Comparison of ENCODE assay signal across 26 cellular contexts in the genomic region with DNA sequence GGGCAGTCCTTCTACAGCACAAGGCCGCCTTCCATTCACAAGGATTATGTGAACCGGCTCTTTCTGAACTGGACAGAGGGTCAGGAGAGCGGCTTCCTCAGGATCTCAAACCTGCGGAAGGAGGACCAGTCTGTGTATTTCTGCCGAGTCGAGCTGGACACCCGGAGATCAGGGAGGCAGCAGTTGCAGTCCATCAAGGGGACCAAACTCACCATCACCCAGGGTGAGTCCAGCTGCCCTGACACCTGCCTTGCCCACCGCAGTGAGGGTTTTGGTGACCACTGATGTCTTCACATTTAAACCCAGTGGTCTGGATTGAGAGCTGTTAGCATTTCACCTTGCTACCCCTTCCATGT. TPM values are rescaled to one million over a fixed set of nuclear protein-coding genes. Genes with fewer than 3 reads are reported as not detected.
"Had no signal": no experiment of that assay in that cellular context is flagged by ENCODE, and none has a peak within 500 bp of the region (broad histone marks: within the 10 kb centered on the region; RNA-seq: fewer than 3 reads in every experiment).

No MANE protein-coding gene starts in this region.

- H3K9me3 ChIP-seq: right atrium auricular region, suprapubic skin had no signal

- H3K4me3 Mint-ChIP-seq: activated CD4-positive, alpha-beta memory T cell treated with anti-CD3 and anti-CD28 coated beads, Interleukin-2, amount 10 ng/mL, durations not matched to agents 7 days and 5 days; brain; stimulated activated naive CD8-positive, alpha-beta T cell treated with anti-CD3 and anti-CD28 coated beads, Interleukin-15, Interleukin-2, amounts not matched to agents 100 ng/mL and 50 ng/mL, for 24 hours; type B pancreatic cell had no signal

- H3K4me1 ChIP-seq: right atrium auricular region, suprapubic skin had no signal

- H3K27ac Mint-ChIP-seq: activated CD4-positive, alpha-beta memory T cell treated with anti-CD3 and anti-CD28 coated beads, Interleukin-2, amount 10 ng/mL, durations not matched to agents 7 days and 5 days; brain; progenitor cell of endocrine pancreas; stimulated activated naive CD8-positive, alpha-beta T cell treated with anti-CD3 and anti-CD28 coated beads, Interleukin-15, Interleukin-2, amounts not matched to agents 100 ng/mL and 50 ng/mL, for 24 hours; type B pancreatic cell had no signal

- ATAC-seq: activated naive CD4-positive, alpha-beta T cell treated with anti-CD3 and anti-CD28 coated beads, Interleukin-2, amount 50 U/mL, for 72 hours had no signal

- H3K27me3 ChIP-seq: right atrium auricular region, suprapubic skin had no signal

- H3K4me1 Mint-ChIP-seq: activated CD4-positive, alpha-beta memory T cell treated with anti-CD3 and anti-CD28 coated beads, Interleukin-2, amount 10 ng/mL, durations not matched to agents 7 days and 5 days; brain had no signal

- H3K27me3 Mint-ChIP-seq: activated CD4-positive, alpha-beta memory T cell treated with anti-CD3 and anti-CD28 coated beads, Interleukin-2, amount 10 ng/mL, durations not matched to agents 7 days and 5 days; brain; progenitor cell of endocrine pancreas; stimulated activated naive CD8-positive, alpha-beta T cell treated with anti-CD3 and anti-CD28 coated beads, Interleukin-15, Interleukin-2, amounts not matched to agents 100 ng/mL and 50 ng/mL, for 24 hours; type B pancreatic cell had no signal

- DNase-seq: activated CD4-positive, alpha-beta memory T cell treated with anti-CD3 and anti-CD28 coated beads, Interleukin-2, amount 10 ng/mL, durations not matched to agents 7 days and 5 days; activated effector memory CD4-positive, alpha-beta T cell treated with anti-CD3 and anti-CD28 coated beads, Interleukin-2, amount 50 U/mL, for 16 hours; activated T-cell treated with anti-CD3 and anti-CD28 coated beads, Interleukin-2, amount 50 U/mL, for 48 hours; amygdala; cerebellar nuclear complex; effector memory CD4-positive, alpha-beta T cell; foreskin melanocyte; left colon; midbrain; stimulated activated CD4-positive, alpha-beta T cell treated with anti-CD3 and anti-CD28 coated beads, Interleukin-15, amount 100 ng/mL, for 24 hours; stimulated activated CD4-positive, alpha-beta T cell treated with anti-CD3 and anti-CD28 coated beads, Interleukin-4, amount 100 ng/mL, for 1 hour; T-helper 1 cell had no signal

- H3K9me3 Mint-ChIP-seq: activated CD4-positive, alpha-beta memory T cell treated with anti-CD3 and anti-CD28 coated beads, Interleukin-2, amount 10 ng/mL, durations not matched to agents 7 days and 5 days; activated naive CD4-positive, alpha-beta T cell treated with anti-CD3 and anti-CD28 coated beads, Interleukin-2, amount 50 U/mL, for 72 hours; brain; stimulated activated naive CD8-positive, alpha-beta T cell treated with anti-CD3 and anti-CD28 coated beads, Interleukin-15, Interleukin-2, amounts not matched to agents 100 ng/mL and 50 ng/mL, for 24 hours; type B pancreatic cell had no signal

- H3K27ac ChIP-seq: epithelial cell of prostate, right atrium auricular region, SK-N-MC, skin epidermis, suprapubic skin, VCaP had no signal

- H3K4me3 ChIP-seq: lung, right atrium auricular region, SK-N-MC, skin epidermis, suprapubic skin had no signal

RNA-seq across cellular contexts. Expression of a gene that starts 51.3 kb away (rescaled TPM):
- total RNA-seq: activated CD4-positive, alpha-beta memory T cell treated with anti-CD3 and anti-CD28 coated beads, Interleukin-2, amount 10 ng/mL, durations not matched to agents 7 days and 5 days; activated naive CD4-positive, alpha-beta T cell treated with anti-CD3 and anti-CD28 coated beads, Interleukin-2, amount 50 U/mL, for 72 hours; fibroblast of lung; left colon; lung; myocyte; progenitor cell of endocrine pancreas; right atrium auricular region; suprapubic skin had no signal
- polyA plus RNA-seq: fibroblast of lung had no signal
